Comparison of ENCODE assay signal across 8 cellular contexts in genomic region chr14:30558362-30558674, GRCh38. TPM values are rescaled to one million over a fixed set of nuclear protein-coding genes. Genes with fewer than 3 reads are reported as not detected.
DNase-seq lines count a peak whose midpoint lies in the region; ATAC-seq and TF ChIP-seq lines count a peak whose summit lies in the region.

No MANE protein-coding gene starts in this region.

- peaks cover 23% of the 10 kb centered on the region for H3K4me1 ChIP-seq in GM23338 (ENCODE audit: insufficient read depth)
- peaks cover 0 to 25% (median 8%) of the 10 kb centered on the region in 3 donors for H3K4me1 ChIP-seq in gastroesophageal sphincter
- peaks cover 20% of the 10 kb centered on the region for H3K4me1 ChIP-seq in skeletal muscle satellite cell (ENCODE audit: control insufficient read depth, insufficient read depth, low read length)

- 33% methylated on average over 5 to 6 of the region's 6 CpGs for WGBS in gastroesophageal sphincter (ENCODE audit: low coverage in 1 of 2), 2 donors

- no peak for TF ChIP-seq POLR2A in gastroesophageal sphincter (IDR thresholded peaks at IDR 0.05)

- H3K27ac Mint-ChIP-seq in GM23338, result peak overlapping the region; percentile 94; the same call in 1 of the 2 replicates

- peaks cover 24% of the 10 kb centered on the region for H4K20me1 ChIP-seq in GM23338 (replicated peaks; ENCODE audit: insufficient read depth)

- H3K27ac ChIP-seq in GM23338 (ENCODE audit: low read depth), result peak overlapping the region; percentile 85
- peak overlapping the region; percentile 37 to 85 (median 82) for H3K27ac ChIP-seq in gastroesophageal sphincter

- peak overlapping the region; percentile 90 for H3K9ac ChIP-seq in skeletal muscle satellite cell (ENCODE audit: low read depth, low read length)

- no peaks in the 10 kb centered on the region for H3K27me3 ChIP-seq in GM23338 (ENCODE audit: insufficient read depth)
- no peaks in the 10 kb centered on the region for H3K27me3 ChIP-seq in gastroesophageal sphincter
- no peaks in the 10 kb centered on the region for H3K27me3 ChIP-seq in skeletal muscle satellite cell (ENCODE audit: control insufficient read depth, insufficient read depth, low read length)

- DNase-seq in GM23338 (ENCODE audit: low spot score), result no peak
- DNase-seq in EL, result no peak
- no peak for DNase-seq in activated CD8-positive, alpha-beta memory T cell treated with anti-CD3 and anti-CD28 coated beads, Interleukin-2, amount 50 U/mL, for 48 hours

- peaks cover 43% of the 10 kb centered on the region for H3K79me2 ChIP-seq in GM23338 (replicated peaks; ENCODE audit: insufficient read depth)

- H3K9me2 ChIP-seq in GM23338 (ENCODE audit: insufficient read depth), result no peaks in the 10 kb centered on the region

- peaks cover 7% of the 10 kb centered on the region for H3K27me3 Mint-ChIP-seq in GM23338 (ENCODE audit: insufficient read depth, low read depth, poor library complexity)

- H3K36me3 ChIP-seq in GM23338 (ENCODE audit: insufficient read depth) (no peaks in the 10 kb centered on the region), gastroesophageal sphincter (peaks cover 0 to 3% of the 10 kb centered on the region in 2 donors), skeletal muscle satellite cell (ENCODE audit: insufficient read depth, low read length) (no peaks in the 10 kb centered on the region)

- peaks cover 21% of the 10 kb centered on the region for H3K36me3 Mint-ChIP-seq in GM23338 (ENCODE audit: low read depth)

- ATAC-seq in GM23338 (no peak), gastroesophageal sphincter (no peak), GM21367 (IDR thresholded peaks at IDR 0.05; ENCODE audit: unreplicated experiment) (no peak), HG03469 (IDR thresholded peaks at IDR 0.05; ENCODE audit: unreplicated experiment) (no peak)

- peak overlapping the region; percentile 85 for H3K4me2 ChIP-seq in GM23338
- peak overlapping the region; percentile 86 for H3K4me2 ChIP-seq in skeletal muscle satellite cell (ENCODE audit: low read length)

- peak overlapping the region; percentile 87 for H2AFZ ChIP-seq in GM23338

- peaks cover 8% of the 10 kb centered on the region; the same call in 2 of the 3 replicates for H3K9me3 Mint-ChIP-seq in GM23338

- H3K4me3 ChIP-seq in GM23338 (peak overlapping the region; percentile 88), WI38 (ENCODE audit: low read depth, low read length) (peak overlapping the region; percentile 98), gastroesophageal sphincter (peak overlapping the region; percentile 56 to 74), skeletal muscle satellite cell (ENCODE audit: low read length) (peak overlapping the region; percentile 90)

- TF ChIP-seq EP300 in gastroesophageal sphincter (IDR thresholded peaks at IDR 0.05), result no peak

- H3F3A ChIP-seq in GM23338 (replicated peaks; ENCODE audit: low read depth), result no peaks in the 10 kb centered on the region; the same call in 1 of the 2 replicates

- peak overlapping the region; percentile 100 for H3K4me3 Mint-ChIP-seq in GM23338

- peaks cover 27% of the 10 kb centered on the region for H3K4me1 Mint-ChIP-seq in GM23338

- TF ChIP-seq CTCF in GM23338 (conservative IDR thresholded peaks at IDR 0.05; ENCODE audit: low read depth in 2 of 2) (no peak), WI38 (IDR thresholded peaks at IDR 0.05; ENCODE audit: low read depth, low read length) (no peak), gastroesophageal sphincter (IDR thresholded peaks at IDR 0.05) (no peak)

- no peaks in the 10 kb centered on the region for H3K9me3 ChIP-seq in gastroesophageal sphincter
- no peaks in the 10 kb centered on the region for H3K9me3 ChIP-seq in skeletal muscle satellite cell (replicated peaks; ENCODE audit: low read length)

TF ChIP-seq in GM23338, 12 proteins besides CTCF, POLR2A, EP300 and RAD21:
- TF ChIP-seq EZH2phosphoT487 (IDR thresholded peaks at IDR 0.05; ENCODE audit: unreplicated experiment), result no peak
- no peak for TF ChIP-seq POLR2AphosphoS5 (IDR thresholded peaks at IDR 0.05; ENCODE audit: low read depth)
- TF ChIP-seq ZNF462 (CRISPR knock-in tag; IDR thresholded peaks at IDR 0.05), result no peak
- no peak for TF ChIP-seq EZH2 (IDR thresholded peaks at IDR 0.05; ENCODE audit: low read depth, unreplicated experiment)
- no peak for TF ChIP-seq ZNF331 (CRISPR knock-in tag; IDR thresholded peaks at IDR 0.05; ENCODE audit: low read depth)

RNA-seq across cellular contexts. Expression of gene G2E3, which starts 0.6 kb away (rescaled TPM):
- total RNA-seq in GM23338 (2014; rRNA removed; shearing (Covaris generic)), result 67.4 and 72.4 TPM in 2 replicates
- 87.8 and 113 TPM in 2 replicates for polyA plus RNA-seq in GM23338 (2016; fragmentation: Nextera tagmentation; extraction: Ambion mirVana)
- total RNA-seq in gastroesophageal sphincter, result 10 to 100 TPM in 3 of 4 donors, 1 to 10 TPM in 1; 9.3 to 14.5 (median 11.6) TPM
- total RNA-seq in skeletal muscle satellite cell (2012; rRNA removed), result 19.7 and 23.3 TPM in 2 replicates
